ENCODE assay signal across 22 cellular contexts in the genomic region with DNA sequence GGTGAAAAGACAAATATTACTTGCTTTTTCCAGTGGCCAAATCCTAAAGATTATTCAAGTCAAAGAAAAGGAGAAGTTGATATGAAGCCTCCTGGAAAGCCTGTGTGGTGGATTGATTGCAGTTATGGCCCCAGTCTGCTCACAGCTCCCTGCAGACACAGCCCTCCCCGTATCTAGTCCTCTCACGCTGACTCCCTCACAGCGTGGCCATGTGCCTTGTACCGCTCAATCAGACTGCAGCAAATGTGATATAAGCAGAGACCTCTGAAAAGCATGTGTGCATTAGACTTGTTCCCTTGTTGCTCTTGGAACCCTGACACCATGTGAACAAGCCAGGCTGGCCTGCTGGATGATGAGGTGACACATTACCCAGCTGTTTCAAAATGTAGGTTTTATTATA.
"Had no signal": no experiment of that assay in that cellular context is flagged by ENCODE, and none has a peak within 500 bp of the region (broad histone marks: within the 10 kb centered on the region; RNA-seq: fewer than 3 reads in every experiment).

No MANE protein-coding gene starts in this region.

- H3K4me3 ChIP-seq: lung, prostate gland, right atrium auricular region, smooth muscle cell, stomach, tibial artery, upper lobe of left lung had no signal

- H3K4me2 ChIP-seq: smooth muscle cell had no signal

- DNase-seq: cortex of kidney; effector memory CD8-positive, alpha-beta T cell; head of caudate nucleus; kidney; natural killer cell; nucleus accumbens; stimulated activated CD4-positive, alpha-beta T cell treated with anti-CD3 and anti-CD28 coated beads, Interleukin-12 subunit alpha, Interleukin-12 subunit beta, amount 100 ng/mL, for 4 hours; stimulated activated CD4-positive, alpha-beta T cell treated with anti-CD3 and anti-CD28 coated beads, Interleukin-1b, Interleukin-23, amount 100 ng/mL, for 48 hours; stimulated activated CD4-positive, alpha-beta T cell treated with anti-CD3 and anti-CD28 coated beads, Interleukin-4, amount 100 ng/mL, for 1 hour; stimulated activated naive CD4-positive, alpha-beta T cell treated with Interleukin-2 at 50 U/mL for 16 hours; stomach; tibial artery; upper lobe of left lung had no signal

- H3K36me3 ChIP-seq: prostate gland, right atrium auricular region, stomach, tibial artery, upper lobe of left lung had no signal

- H3K9me3 ChIP-seq: prostate gland, right atrium auricular region, stomach, tibial artery, upper lobe of left lung had no signal

- H3K27me3 Mint-ChIP-seq: effector memory CD8-positive, alpha-beta T cell; memory B cell had no signal

- H3K36me3 Mint-ChIP-seq: memory B cell; natural killer cell; stimulated activated effector memory CD8-positive, alpha-beta T cell treated with anti-CD3 and anti-CD28 coated beads, Interleukin-12 subunit alpha, Interleukin-12 subunit beta, amount 100 ng/mL, for 72 hours had no signal

- H3K27me3 ChIP-seq: right atrium auricular region, stomach, tibial artery, upper lobe of left lung had no signal

- H3K4me1 ChIP-seq: prostate gland, right atrium auricular region, stomach, tibial artery, upper lobe of left lung had no signal

- H3K27ac ChIP-seq: prostate gland, right atrium auricular region, stomach, tibial artery, upper lobe of left lung had no signal

- ATAC-seq: effector memory CD8-positive, alpha-beta T cell; left lobe of liver; natural killer cell; sciatic nerve; stimulated activated effector memory CD8-positive, alpha-beta T cell treated with anti-CD3 and anti-CD28 coated beads, Interleukin-12 subunit alpha, Interleukin-12 subunit beta, amount 100 ng/mL, for 72 hours had no signal

- H3K4me1 Mint-ChIP-seq: memory B cell; natural killer cell; stimulated activated effector memory CD8-positive, alpha-beta T cell treated with anti-CD3 and anti-CD28 coated beads, Interleukin-12 subunit alpha, Interleukin-12 subunit beta, amount 100 ng/mL, for 72 hours had no signal

- H3K27ac Mint-ChIP-seq: effector memory CD8-positive, alpha-beta T cell; memory B cell; natural killer cell; stimulated activated effector memory CD8-positive, alpha-beta T cell treated with anti-CD3 and anti-CD28 coated beads, Interleukin-12 subunit alpha, Interleukin-12 subunit beta, amount 100 ng/mL, for 72 hours had no signal

- H3K4me3 Mint-ChIP-seq: effector memory CD8-positive, alpha-beta T cell; memory B cell; natural killer cell; neural crest cell; stimulated activated effector memory CD8-positive, alpha-beta T cell treated with anti-CD3 and anti-CD28 coated beads, Interleukin-12 subunit alpha, Interleukin-12 subunit beta, amount 100 ng/mL, for 72 hours had no signal
